In the genomic region with DNA sequence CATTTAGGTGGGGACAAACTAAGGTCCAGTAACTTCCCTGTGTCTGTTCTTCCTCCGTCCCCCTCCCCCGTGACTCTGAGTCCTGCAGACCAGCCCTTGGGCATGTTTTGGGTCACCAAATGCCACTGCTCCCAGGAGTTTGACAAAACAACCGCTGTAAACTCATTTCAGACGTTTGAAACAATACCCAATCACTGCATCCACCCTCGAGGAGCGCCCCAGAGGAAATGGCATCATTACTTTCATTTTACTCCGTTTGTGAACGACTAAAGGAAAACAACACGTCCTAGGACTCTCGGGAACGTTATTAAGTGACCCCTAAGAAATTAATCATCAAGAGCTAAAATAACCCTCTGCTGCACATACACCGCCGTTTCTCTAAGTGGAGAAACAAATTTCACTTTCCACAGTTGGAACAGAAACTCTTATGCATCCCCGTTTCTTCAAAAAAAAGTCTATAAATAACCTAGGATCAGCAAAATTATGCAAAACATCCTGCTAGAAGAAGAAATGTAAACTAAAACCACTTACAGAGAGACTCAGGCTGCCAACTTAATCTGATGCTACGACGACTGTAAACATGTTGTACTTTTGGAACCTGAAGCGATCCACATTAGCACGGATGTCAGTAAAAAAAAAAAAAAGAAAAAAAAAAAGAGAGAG, we compare ENCODE assay signal across 8 cellular contexts.
DNase-seq lines count a peak whose midpoint lies in the region; ATAC-seq and TF ChIP-seq lines count a peak whose summit lies in the region.

No MANE protein-coding gene starts in this region.

- H3K9me3 Mint-ChIP-seq in activated CD4-positive, alpha-beta memory T cell treated with anti-CD3 and anti-CD28 coated beads, Interleukin-2, amount 10 ng/mL, durations not matched to agents 7 days and 5 days = peaks cover 4% of the 10 kb centered on the region

- peak; percentile 11 for DNase-seq in GM04504 (ENCODE audit: low read depth)
- DNase-seq in activated CD4-positive, alpha-beta memory T cell treated with anti-CD3 and anti-CD28 coated beads, Interleukin-2, amount 10 ng/mL, durations not matched to agents 7 days and 5 days = peak; percentile 71
- DNase-seq in fibroblast of pulmonary artery (ENCODE audit: low read depth) = peak; percentile 54
- peak; percentile 20 for DNase-seq in pons (ENCODE audit: low spot score)
- DNase-seq in cerebellar cortex (ENCODE audit: low spot score) = no peak
- DNase-seq in HT-29 (ENCODE audit: low spot score) = no peak

- H3K27me3 Mint-ChIP-seq in activated CD4-positive, alpha-beta memory T cell treated with anti-CD3 and anti-CD28 coated beads, Interleukin-2, amount 10 ng/mL, durations not matched to agents 7 days and 5 days = no peaks in the 10 kb centered on the region

- CTCF ChIA-PET in activated CD4-positive, alpha-beta memory T cell treated with anti-CD3 and anti-CD28 coated beads, Interleukin-2, amount 10 ng/mL, durations not matched to agents 7 days and 5 days (lab: Charles Lee) = interaction anchor here (0.7 to 2.4 kb wide), 4 partner anchors 9 to 34 kb away, joined by 3 to 8 read pairs (median 5); no protein-coding TSS in a partner anchor

- H3K4me1 Mint-ChIP-seq in activated CD4-positive, alpha-beta memory T cell treated with anti-CD3 and anti-CD28 coated beads, Interleukin-2, amount 10 ng/mL, durations not matched to agents 7 days and 5 days = peaks cover 37% of the 10 kb centered on the region

- H3K4me3 ChIP-seq in fibroblast of pulmonary artery (replicated peaks; ENCODE audit: low read depth, low read length) = peak overlapping the region; percentile 67

- no peak for TF ChIP-seq CTCF in fibroblast of pulmonary artery (IDR thresholded peaks at IDR 0.05; ENCODE audit: low read length, missing control alignments)

- H3K27ac Mint-ChIP-seq in activated CD4-positive, alpha-beta memory T cell treated with anti-CD3 and anti-CD28 coated beads, Interleukin-2, amount 10 ng/mL, durations not matched to agents 7 days and 5 days = peak overlapping the region; percentile 92

- peaks cover 10% of the 10 kb centered on the region for H3K36me3 Mint-ChIP-seq in activated CD4-positive, alpha-beta memory T cell treated with anti-CD3 and anti-CD28 coated beads, Interleukin-2, amount 10 ng/mL, durations not matched to agents 7 days and 5 days (ENCODE audit: low read depth)

- POLR2A ChIA-PET in activated CD4-positive, alpha-beta memory T cell treated with anti-CD3 and anti-CD28 coated beads, Interleukin-2, amount 10 ng/mL, durations not matched to agents 7 days and 5 days (lab: Charles Lee) = interaction anchor here (0.6 to 6.9 kb wide), 16 partner anchors 9 to 421 kb away, joined by 3 to 129 read pairs (median 5); a partner anchor contains a TSS

- peak; percentile 49 for ATAC-seq in HG03354 (IDR thresholded peaks at IDR 0.05; ENCODE audit: poor library complexity, severe bottlenecking, unreplicated experiment)
- ATAC-seq in HG02763 (IDR thresholded peaks at IDR 0.05; ENCODE audit: unreplicated experiment) = no peak

- H3K4me3 Mint-ChIP-seq in activated CD4-positive, alpha-beta memory T cell treated with anti-CD3 and anti-CD28 coated beads, Interleukin-2, amount 10 ng/mL, durations not matched to agents 7 days and 5 days = peak overlapping the region; percentile 74

Comparison
In these comparisons a context has a peak if more than half of its experiments do, and no peak if none do; other contexts are left out.
1. DNase-seq: peak in GM04504 (single experiment), activated CD4-positive, alpha-beta memory T cell treated with anti-CD3 and anti-CD28 coated beads, Interleukin-2, amount 10 ng/mL, durations not matched to agents 7 days and 5 days (single experiment), fibroblast of pulmonary artery (single experiment) and pons (single experiment); none in cerebellar cortex (single experiment) and HT-29 (single experiment).